Comparison of ENCODE assay signal across 14 cellular contexts in the genomic region with DNA sequence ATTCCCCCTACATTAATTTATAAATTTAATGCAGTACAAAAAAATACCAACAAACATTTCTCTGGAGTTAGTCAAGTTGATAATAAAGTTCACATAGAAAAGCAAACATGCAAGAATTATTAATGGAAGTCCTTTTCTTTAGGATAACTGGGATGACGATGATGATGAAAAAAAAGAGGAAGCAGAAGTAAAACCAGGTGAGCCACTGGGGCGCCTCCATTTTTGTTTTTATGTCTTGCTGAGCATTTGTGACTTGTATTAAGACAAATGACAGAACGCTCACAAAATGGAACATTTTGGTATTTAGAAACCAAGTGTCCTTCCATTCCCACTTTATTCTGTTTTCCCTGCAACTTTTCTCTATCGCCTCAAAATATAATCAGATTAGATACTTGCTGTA. TPM values are rescaled to one million over a fixed set of nuclear protein-coding genes. Genes with fewer than 3 reads are reported as not detected.
DNase-seq lines count a peak whose midpoint lies in the region; ATAC-seq and TF ChIP-seq lines count a peak whose summit lies in the region.
"Had no signal": no experiment of that assay in that cellular context is flagged by ENCODE, and none has a peak within 500 bp of the region (broad histone marks: within the 10 kb centered on the region; RNA-seq: fewer than 3 reads in every experiment).

No MANE protein-coding gene starts in this region.

- no peak overlapping the region for H3K4me3 Mint-ChIP-seq in T-helper 17 cell
- H3K4me3 Mint-ChIP-seq in naive thymus-derived CD4-positive, alpha-beta T cell: no peak overlapping the region

- peaks cover 19 to 25% of the 10 kb centered on the region in 2 donors for H3K4me1 ChIP-seq in naive thymus-derived CD4-positive, alpha-beta T cell (ENCODE audit: control insufficient read depth in 2 of 2, insufficient read depth in 2 of 2, low read length in 2 of 2)
- H3K4me1 ChIP-seq in foreskin keratinocyte: no peaks in the 10 kb centered on the region

- CTCF ChIA-PET in naive thymus-derived CD4-positive, alpha-beta T cell (lab: Charles Lee): interaction anchor here (0.6 to 1.2 kb wide), 2 partner anchors 16 to 29 kb away, joined by 3 to 4 read pairs; no protein-coding TSS in a partner anchor

- POLR2A ChIA-PET in naive thymus-derived CD4-positive, alpha-beta T cell (lab: Charles Lee): interaction anchor here (0.6 kb wide), 1 partner anchor 13 kb away, joined by 3 read pairs; no protein-coding TSS in a partner anchor

- no peaks in the 10 kb centered on the region for H3K27me3 Mint-ChIP-seq in T-helper 17 cell
- no peaks in the 10 kb centered on the region for H3K27me3 Mint-ChIP-seq in naive thymus-derived CD4-positive, alpha-beta T cell

- H3K9me3 ChIP-seq in T-helper 17 cell (ENCODE audit: control insufficient read depth, low read length, poor library complexity, severe bottlenecking): no peaks in the 10 kb centered on the region
- H3K9me3 ChIP-seq in naive thymus-derived CD4-positive, alpha-beta T cell (ENCODE audit: control insufficient read depth in 2 of 3, low read length in 3 of 3): no peaks in the 10 kb centered on the region
- H3K9me3 ChIP-seq: HAP-1, SJSA1 had no signal

- peak overlapping the region; percentile 69 for H3K27ac Mint-ChIP-seq in T-helper 17 cell
- H3K27ac Mint-ChIP-seq in naive thymus-derived CD4-positive, alpha-beta T cell: peak overlapping the region in 6 of 9 donors; percentile 13 to 61 (median 42)

- H3K4me3 ChIP-seq in naive thymus-derived CD4-positive, alpha-beta T cell (ENCODE audit: low read length): no peak overlapping the region
- H3K4me3 ChIP-seq: HAP-1, SJSA1 had no signal

- intact Hi-C loops in naive thymus-derived CD4-positive, alpha-beta T cell (cut with micrococcal nuclease): no loop called here

- no peaks in the 10 kb centered on the region for H3K9me3 Mint-ChIP-seq in naive thymus-derived CD4-positive, alpha-beta T cell

- no peak for ATAC-seq in T-helper 17 cell
- ATAC-seq in naive thymus-derived CD4-positive, alpha-beta T cell: no peak
- no peak for ATAC-seq in foreskin keratinocyte
- ATAC-seq in HG02642 (IDR thresholded peaks at IDR 0.05; ENCODE audit: poor library complexity, unreplicated experiment): no peak

- no peaks in the 10 kb centered on the region for H3K36me3 Mint-ChIP-seq in T-helper 17 cell (ENCODE audit: low read depth)
- peaks cover 0 to 24% (median 14%) of the 10 kb centered on the region in 5 donors for H3K36me3 Mint-ChIP-seq in naive thymus-derived CD4-positive, alpha-beta T cell

- peaks cover 0 to 24% (median 14%) of the 10 kb centered on the region in 3 experiments for H3K36me3 ChIP-seq in naive thymus-derived CD4-positive, alpha-beta T cell (ENCODE audit: control insufficient read depth in 2 of 3, insufficient read depth in 3 of 3, low read length in 3 of 3)

- DNase-seq in CD1c-positive myeloid dendritic cell (ENCODE audit: extremely low spot score) (peak; percentile 13), T-helper 17 cell (no peak), epidermal melanocyte (ENCODE audit: insufficient read length, low spot score) (no peak), foreskin keratinocyte (no peak)
- no peak for DNase-seq in naive thymus-derived CD4-positive, alpha-beta T cell
- DNase-seq: COR-L47, MV-4-11, NCI-H1417 treated with DMSO at 0.1 percent for 48 hours, NCI-H2081, RPMI8226 had no signal

- TF ChIP-seq CTCF in C4-2B (conservative IDR thresholded peaks at IDR 0.05) (peak; percentile 48; the same call in 1 of the 2 replicates), foreskin keratinocyte (conservative IDR thresholded peaks at IDR 0.05) (no peak)

- no peak overlapping the region for H3K27ac ChIP-seq in C4-2B
- H3K27ac ChIP-seq in naive thymus-derived CD4-positive, alpha-beta T cell (ENCODE audit: low read depth, low read length): no peak overlapping the region
- no peak overlapping the region for H3K27ac ChIP-seq in foreskin keratinocyte
- H3K27ac ChIP-seq: SJSA1 had no signal

- H3K4me1 Mint-ChIP-seq in T-helper 17 cell: peaks cover 34% of the 10 kb centered on the region
- H3K4me1 Mint-ChIP-seq in naive thymus-derived CD4-positive, alpha-beta T cell: peaks cover 22 to 65% (median 50%) of the 10 kb centered on the region in 7 donors

- H3K27me3 ChIP-seq in naive thymus-derived CD4-positive, alpha-beta T cell (ENCODE audit: control insufficient read depth in 2 of 2, insufficient read depth in 2 of 2, low read length in 2 of 2): no peaks in the 10 kb centered on the region
- no peaks in the 10 kb centered on the region for H3K27me3 ChIP-seq in foreskin keratinocyte
- H3K27me3 ChIP-seq: SJSA1 had no signal

RNA-seq across cellular contexts. Expression of a gene that starts 13.8 kb away (rescaled TPM):
- total RNA-seq in T-helper 17 cell (10 to 100 TPM; 52.7 to 73.1 TPM), foreskin keratinocyte (66.2 and 77.2 TPM in 2 replicates)
- 10 to 100 TPM; 52.9 to 83.4 (median 66.5) TPM for total RNA-seq in naive thymus-derived CD4-positive, alpha-beta T cell
- 10 to 100 TPM; 19.3 to 22.7 TPM for polyA plus RNA-seq in naive thymus-derived CD4-positive, alpha-beta T cell
- polyA plus RNA-seq in foreskin keratinocyte: 59.9 and 72.5 TPM in 2 replicates
